In genomic region chr4:128284317-128284716, GRCh38 we compare ENCODE assay signal across 20 cellular contexts. TPM values are rescaled to one million over a fixed set of nuclear protein-coding genes. Genes with fewer than 3 reads are reported as not detected.
DNase-seq lines count a peak whose midpoint lies in the region; ATAC-seq and TF ChIP-seq lines count a peak whose summit lies in the region.
"Had no signal": no experiment of that assay in that cellular context is flagged by ENCODE, and none has a peak within 500 bp of the region (broad histone marks: within the 10 kb centered on the region; RNA-seq: fewer than 3 reads in every experiment).

No MANE protein-coding gene starts in this region.

- TF ChIP-seq CTCF in DND-41 (IDR thresholded peaks at IDR 0.05; ENCODE audit: borderline replicate concordance, extremely low read depth, low read length, poor library complexity, severe bottlenecking) (no peak), OCI-LY7 (conservative IDR thresholded peaks at IDR 0.05; ENCODE audit: low read length) (no peak), endodermal cell (conservative IDR thresholded peaks at IDR 0.05) (no peak), neural progenitor cell (IDR thresholded peaks at IDR 0.05) (no peak), ascending aorta (IDR thresholded peaks at IDR 0.05) (no peak)

- intact Hi-C loops in OCI-LY7 (cut with micrococcal nuclease; ENCODE audit: unreplicated experiment): no loop called here
- intact Hi-C loops in ascending aorta (cut with DNase I): loop anchor here (10.0 kb wide), 1 partner anchor 500 kb away; the partner anchor contains the start of gene HSPA4L

- H3K4me1 ChIP-seq in DND-41 (ENCODE audit: insufficient read depth, low read length) (peaks cover 37% of the 10 kb centered on the region), OCI-LY7 (ENCODE audit: insufficient read depth, low read length, poor library complexity, severe bottlenecking) (peaks cover 21% of the 10 kb centered on the region), endodermal cell (ENCODE audit: control insufficient read depth, insufficient read depth, low read length) (no peaks in the 10 kb centered on the region), neural progenitor cell (peaks cover 32% of the 10 kb centered on the region), ascending aorta (peaks cover 0 to 11% of the 10 kb centered on the region in 2 donors)

- BruUV-seq in OCI-LY7 (replicated peaks; lab: Mats Ljungman, UMichigan): no TSS peak

- WGBS in endodermal cell (ENCODE audit: insufficient coverage in 1 of 2, insufficient read length in 1 of 2), 2 experiments: 100% methylated on average over 1 of the region's 1 CpG; no CpG with 5 or more reads in 1 of the 2 experiments

- no peak overlapping the region for H3K4me3 Mint-ChIP-seq in endodermal cell
- no peak overlapping the region for H3K4me3 Mint-ChIP-seq in neural progenitor cell
- H3K4me3 Mint-ChIP-seq: activated naive CD4-positive, alpha-beta T cell treated with anti-CD3 and anti-CD28 coated beads, Interleukin-2, amount 10 ng/mL, durations not matched to agents 7 days and 5 days; CD4-positive, alpha-beta T cell; natural killer cell treated with Interleukin-12 subunit alpha and Interleukin-12 subunit beta and Interleukin-15 and Interleukin-18, amount 100 ng/mL, for 72 hours; stimulated activated naive CD8-positive, alpha-beta T cell treated with anti-CD3 and anti-CD28 coated beads, Interleukin-15, Interleukin-2, amounts not matched to agents 100 ng/mL and 50 ng/mL, for 24 hours had no signal

- CTCF ChIA-PET in OCI-LY7 (lab: Charles Lee; ENCODE audit: unreplicated experiment): no interaction called here

- ATAC-seq in DND-41 (ENCODE audit: insufficient read depth, low read depth): no peak
- ATAC-seq in GM21423 (IDR thresholded peaks at IDR 0.05; ENCODE audit: unreplicated experiment): no peak
- ATAC-seq: HCT116; natural killer cell treated with Interleukin-12 subunit alpha and Interleukin-12 subunit beta and Interleukin-15 and Interleukin-18, amount 100 ng/mL, for 72 hours had no signal

- H3K4me1 Mint-ChIP-seq in endodermal cell (peaks cover 13% of the 10 kb centered on the region), neural progenitor cell (peaks cover 19% of the 10 kb centered on the region)

- H3K9me3 Mint-ChIP-seq in endodermal cell: no peaks in the 10 kb centered on the region
- peaks cover 26% of the 10 kb centered on the region for H3K9me3 Mint-ChIP-seq in neural progenitor cell
- H3K9me3 Mint-ChIP-seq: activated naive CD4-positive, alpha-beta T cell treated with anti-CD3 and anti-CD28 coated beads, Interleukin-2, amount 10 ng/mL, durations not matched to agents 7 days and 5 days; CD4-positive, alpha-beta T cell; natural killer cell treated with Interleukin-12 subunit alpha and Interleukin-12 subunit beta and Interleukin-15 and Interleukin-18, amount 100 ng/mL, for 72 hours; stimulated activated naive CD8-positive, alpha-beta T cell treated with anti-CD3 and anti-CD28 coated beads, Interleukin-15, Interleukin-2, amounts not matched to agents 100 ng/mL and 50 ng/mL, for 24 hours had no signal

- H3K36me3 Mint-ChIP-seq in endodermal cell (ENCODE audit: low read depth) (peaks cover 28% of the 10 kb centered on the region), neural progenitor cell (peaks cover 49% of the 10 kb centered on the region)
- H3K36me3 Mint-ChIP-seq: natural killer cell treated with Interleukin-12 subunit alpha and Interleukin-12 subunit beta and Interleukin-15 and Interleukin-18, amount 100 ng/mL, for 72 hours had no signal

- no peak overlapping the region for H3K27ac ChIP-seq in DND-41 (ENCODE audit: low read length)
- no peak overlapping the region for H3K27ac ChIP-seq in OCI-LY7 (ENCODE audit: low read depth, low read length, poor library complexity, severe bottlenecking)
- H3K27ac ChIP-seq in endodermal cell (ENCODE audit: low read depth, low read length): no peak overlapping the region
- no peak overlapping the region for H3K27ac ChIP-seq in neural progenitor cell
- H3K27ac ChIP-seq in ascending aorta: no peak overlapping the region

- DNase-seq in DND-41: no peak
- no peak for DNase-seq in OCI-LY7 (ENCODE audit: low spot score)
- DNase-seq in endodermal cell: no peak
- DNase-seq in neural progenitor cell (ENCODE audit: low spot score): no peak
- DNase-seq in NCI-H524 treated with DMSO at 0.1 percent for 48 hours (lab: John Stamatoyannopoulos, UW): no peak
- no peak for DNase-seq in ACHN
- no peak for DNase-seq in ascending aorta (ENCODE audit: low spot score in 2 of 2)
- DNase-seq: activated naive CD4-positive, alpha-beta T cell treated with anti-CD3 and anti-CD28 coated beads, Interleukin-2, amount 10 ng/mL, durations not matched to agents 7 days and 5 days; CD4-positive, alpha-beta T cell; cortex of kidney; foreskin fibroblast; GF-D8; kidney glomerular epithelial cell; NCI-H1417 treated with DMSO at 0.1 percent for 48 hours; NCI-H510A treated with DMSO at 0.1 percent for 48 hours; SHP77 had no signal

- H3K9ac ChIP-seq in DND-41 (ENCODE audit: low read depth, low read length) (no peak overlapping the region), endodermal cell (ENCODE audit: extremely low read depth, low read length, poor library complexity, severe bottlenecking) (no peak overlapping the region), neural progenitor cell (no peak overlapping the region)

- POLR2A ChIA-PET in OCI-LY7 (lab: Charles Lee): no interaction called here

- no peaks in the 10 kb centered on the region for H3K27me3 ChIP-seq in DND-41 (ENCODE audit: insufficient read depth, low read length, poor library complexity)
- no peaks in the 10 kb centered on the region for H3K27me3 ChIP-seq in endodermal cell (ENCODE audit: control insufficient read depth, insufficient read depth, low read length, poor library complexity, severe bottlenecking)
- H3K27me3 ChIP-seq in neural progenitor cell: no peaks in the 10 kb centered on the region
- H3K27me3 ChIP-seq in ascending aorta: no peaks in the 10 kb centered on the region

- H3K79me2 ChIP-seq in DND-41 (ENCODE audit: insufficient read depth, low read length) (peaks cover 91% of the 10 kb centered on the region), OCI-LY7 (ENCODE audit: insufficient read depth, low read depth, low read length) (peaks cover 89% of the 10 kb centered on the region), neural progenitor cell (ENCODE audit: low read depth) (peaks cover 87% of the 10 kb centered on the region)

- no peak overlapping the region for H3K4me3 ChIP-seq in DND-41 (ENCODE audit: low read depth in 1 of 2, low read length in 2 of 2)
- peak overlapping the region; percentile 98 for H3K4me3 ChIP-seq in OCI-LY7 (ENCODE audit: low read depth, low read length, poor library complexity, severe bottlenecking)
- peak overlapping the region; percentile 96 for H3K4me3 ChIP-seq in endodermal cell (ENCODE audit: low read length)
- H3K4me3 ChIP-seq in neural progenitor cell: peak overlapping the region; percentile 85
- H3K4me3 ChIP-seq in ascending aorta: no peak overlapping the region

- no peaks in the 10 kb centered on the region for H3K27me3 Mint-ChIP-seq in endodermal cell (ENCODE audit: insufficient read depth)
- H3K27me3 Mint-ChIP-seq in neural progenitor cell (ENCODE audit: insufficient read depth, low read depth): no peaks in the 10 kb centered on the region
- H3K27me3 Mint-ChIP-seq: activated naive CD4-positive, alpha-beta T cell treated with anti-CD3 and anti-CD28 coated beads, Interleukin-2, amount 10 ng/mL, durations not matched to agents 7 days and 5 days; CD4-positive, alpha-beta T cell; natural killer cell treated with Interleukin-12 subunit alpha and Interleukin-12 subunit beta and Interleukin-15 and Interleukin-18, amount 100 ng/mL, for 72 hours; stimulated activated naive CD8-positive, alpha-beta T cell treated with anti-CD3 and anti-CD28 coated beads, Interleukin-15, Interleukin-2, amounts not matched to agents 100 ng/mL and 50 ng/mL, for 24 hours had no signal

- H2AFZ ChIP-seq in DND-41 (ENCODE audit: low read depth, low read length) (no peak overlapping the region), OCI-LY7 (ENCODE audit: low read length) (no peak overlapping the region), neural progenitor cell (replicated peaks) (no peak overlapping the region)

- peaks cover 28% of the 10 kb centered on the region for H3K36me3 ChIP-seq in DND-41 (ENCODE audit: insufficient read depth, low read length)
- peaks cover 58% of the 10 kb centered on the region for H3K36me3 ChIP-seq in OCI-LY7 (ENCODE audit: insufficient read depth, low read length)
- H3K36me3 ChIP-seq in endodermal cell (ENCODE audit: control insufficient read depth, insufficient read depth, low read length): peaks cover 48% of the 10 kb centered on the region
- H3K36me3 ChIP-seq in neural progenitor cell: peaks cover 2% of the 10 kb centered on the region
- no peaks in the 10 kb centered on the region for H3K36me3 ChIP-seq in ascending aorta

- in situ Hi-C loops in ACHN (cut with HindIII; ENCODE audit: low pct_ligation_motif_present, low pct_unique_long_range_greater_than_20kb, low sequenced_read_pairs): no loop called here

- H3K27ac Mint-ChIP-seq in endodermal cell (no peak overlapping the region), neural progenitor cell (no peak overlapping the region)
- H3K27ac Mint-ChIP-seq: activated naive CD4-positive, alpha-beta T cell treated with anti-CD3 and anti-CD28 coated beads, Interleukin-2, amount 10 ng/mL, durations not matched to agents 7 days and 5 days; CD4-positive, alpha-beta T cell; natural killer cell treated with Interleukin-12 subunit alpha and Interleukin-12 subunit beta and Interleukin-15 and Interleukin-18, amount 100 ng/mL, for 72 hours; stimulated activated naive CD8-positive, alpha-beta T cell treated with anti-CD3 and anti-CD28 coated beads, Interleukin-15, Interleukin-2, amounts not matched to agents 100 ng/mL and 50 ng/mL, for 24 hours had no signal

- peaks cover 19% of the 10 kb centered on the region for H3F3A ChIP-seq in neural progenitor cell (ENCODE audit: low read depth)

- H3K4me2 ChIP-seq in DND-41 (ENCODE audit: insufficient read depth, low read length) (peak overlapping the region; percentile 64; the same call in 1 of the 2 replicates), OCI-LY7 (ENCODE audit: low read length) (peak overlapping the region; percentile 91), neural progenitor cell (peak overlapping the region; percentile 84)

- H4K20me1 ChIP-seq in DND-41 (ENCODE audit: insufficient read depth, low read length) (peaks cover 15% of the 10 kb centered on the region), OCI-LY7 (ENCODE audit: insufficient read depth, low read length) (peaks cover 22% of the 10 kb centered on the region; the same call in 1 of the 2 replicates), neural progenitor cell (ENCODE audit: low read depth) (peaks cover 35% of the 10 kb centered on the region)

- H3K9me3 ChIP-seq in DND-41 (ENCODE audit: insufficient read depth, low read length, severe bottlenecking) (no peaks in the 10 kb centered on the region), OCI-LY7 (ENCODE audit: low read length) (0 out of 2 replicates have a peak, but pooled peaks cover 3% of the 10 kb centered on the region), endodermal cell (ENCODE audit: control insufficient read depth, low read length) (no peaks in the 10 kb centered on the region), neural progenitor cell (ENCODE audit: low read depth) (no peaks in the 10 kb centered on the region), ascending aorta (no peaks in the 10 kb centered on the region)

- H3K9me2 ChIP-seq in OCI-LY7 (ENCODE audit: insufficient read depth, low read length): no peaks in the 10 kb centered on the region

RNA-seq across cellular contexts. Expression of gene PGRMC2, which starts 3.3 kb away (rescaled TPM):
- total RNA-seq in OCI-LY7 (2014; rRNA removed; shearing (Covaris generic)): 10.2 and 10.5 TPM in 2 replicates
- total RNA-seq in OCI-LY7 (2022) (43.7 and 45.3 TPM in 2 replicates), endodermal cell (10 to 100 TPM; 57.0 to 68.5 TPM), neural progenitor cell (ENCODE audit: low replicate concordance) (29.3 and 58.8 TPM in 2 replicates), ascending aorta (16.5 TPM)
- 68.7 TPM for polyA plus RNA-seq in endodermal cell (2013, experiment 1 of 2)
- polyA plus RNA-seq in endodermal cell (2013, experiment 2 of 2): 70.6 TPM

Comparison
In these comparisons a context has a peak if more than half of its experiments do, and no peak if none do; other contexts are left out.
1. H3K4me3 ChIP-seq: peak in OCI-LY7 (single experiment), endodermal cell (single experiment) and neural progenitor cell (single experiment); none in DND-41 (0 of 2) and ascending aorta (0 of 2).
2. Peak in every context shown above with its lines, with median percentiles within 50 percentile points of each other: H3K4me2 ChIP-seq.